In genomic region chr16:20674684-20675487, GRCh38 we compare ENCODE assay signal across 9 cellular contexts. TPM values are rescaled to one million over a fixed set of nuclear protein-coding genes. Genes with fewer than 3 reads are reported as not detected.
DNase-seq lines count a peak whose midpoint lies in the region; ATAC-seq and TF ChIP-seq lines count a peak whose summit lies in the region.
"Had no signal": no experiment of that assay in that cellular context is flagged by ENCODE, and none has a peak within 500 bp of the region (broad histone marks: within the 10 kb centered on the region; RNA-seq: fewer than 3 reads in every experiment).

No MANE protein-coding gene starts in this region.

- no peak for TF ChIP-seq EP300 in SK-N-SH (IDR thresholded peaks at IDR 0.05; ENCODE audit: borderline replicate concordance in 1 of 2, low read depth in 1 of 2, low read length in 1 of 2)

- no peak for TF ChIP-seq RAD21 in SK-N-SH (IDR thresholded peaks at IDR 0.05; ENCODE audit: low read length)

- no peak for TF ChIP-seq CTCF in GM12865 (IDR thresholded peaks at IDR 0.05; ENCODE audit: insufficient read depth, low read depth, low read length, missing control alignments)
- TF ChIP-seq CTCF in SK-N-SH (IDR thresholded peaks at IDR 0.05): no peak
- TF ChIP-seq CTCF in glutamatergic neuron (IDR thresholded peaks at IDR 0.05; ENCODE audit: partially characterized antibody, unreplicated experiment): no peak
- TF ChIP-seq CTCF in psoas muscle (IDR thresholded peaks at IDR 0.05): no peak
- no peak for TF ChIP-seq CTCF in brain microvascular endothelial cell (IDR thresholded peaks at IDR 0.05; ENCODE audit: low read depth, low read length, missing control alignments)

- peak; percentile 4 for DNase-seq in GM12865 (ENCODE audit: low read depth)
- DNase-seq in SK-N-SH: no peak
- DNase-seq in glutamatergic neuron: no peak
- no peak for DNase-seq in psoas muscle
- no peak for DNase-seq in NCI-H2171 treated with DMSO at 0.1 percent for 48 hours (lab: John Stamatoyannopoulos, UW)
- no peak for DNase-seq in brain microvascular endothelial cell
- no peak for DNase-seq in epidermal melanocyte (ENCODE audit: insufficient read length, low spot score)
- DNase-seq in stimulated activated CD4-positive, alpha-beta T cell treated with anti-CD3 and anti-CD28 coated beads, Interleukin-15, amount 100 ng/mL, for 24 hours: no peak

- peak overlapping the region; percentile 1 for H3K4me3 Mint-ChIP-seq in glutamatergic neuron (ENCODE audit: unreplicated experiment)

- no peaks in the 10 kb centered on the region for H3K79me2 ChIP-seq in SK-N-SH (ENCODE audit: insufficient read depth)

- H3K4me1 ChIP-seq in SK-N-SH (ENCODE audit: control insufficient read depth in 1 of 2, insufficient read depth in 2 of 2, low read depth in 1 of 2, low read length in 1 of 2): no peaks in the 10 kb centered on the region; a peak in 1 of 4 replicates
- no peaks in the 10 kb centered on the region for H3K4me1 ChIP-seq in psoas muscle

- peaks cover 7% of the 10 kb centered on the region for H3K4me1 Mint-ChIP-seq in glutamatergic neuron (ENCODE audit: low read depth, unreplicated experiment)

- no peak overlapping the region for H3K27ac ChIP-seq in SK-N-SH (ENCODE audit: low read depth in 2 of 2, low read length in 1 of 2)
- H3K27ac ChIP-seq in psoas muscle: no peak overlapping the region
- H3K27ac ChIP-seq in brain microvascular endothelial cell: no peak overlapping the region
- H3K27ac ChIP-seq: KMS-11 had no signal

- no peaks in the 10 kb centered on the region for H3K27me3 ChIP-seq in SK-N-SH (ENCODE audit: insufficient read depth)
- no peaks in the 10 kb centered on the region for H3K27me3 ChIP-seq in psoas muscle (ENCODE audit: insufficient read depth in 3 of 3, low read length in 2 of 3)
- H3K27me3 ChIP-seq in brain microvascular endothelial cell (replicated peaks): no peaks in the 10 kb centered on the region

- POLR2A ChIA-PET in SK-N-SH (lab: Yijun Ruan, JAX): no interaction called here

- in situ Hi-C loops in brain microvascular endothelial cell (cut with HindIII; ENCODE audit: low pct_ligation_motif_present, low sequenced_read_pairs): no loop called here

- no peaks in the 10 kb centered on the region for H3K9me3 Mint-ChIP-seq in glutamatergic neuron (ENCODE audit: unreplicated experiment)

- no peaks in the 10 kb centered on the region for H3K9me3 ChIP-seq in SK-N-SH
- H3K9me3 ChIP-seq in psoas muscle: no peaks in the 10 kb centered on the region

- ATAC-seq in psoas muscle: peak in 1 of 4 donors; percentile 13

- no peaks in the 10 kb centered on the region for H3K36me3 Mint-ChIP-seq in glutamatergic neuron (ENCODE audit: unreplicated experiment)

- H3K4me3 ChIP-seq in GM12865 (ENCODE audit: low read depth, low read length): peak overlapping the region; percentile 7; the same call in 1 of the 2 replicates
- H3K4me3 ChIP-seq in SK-N-SH (ENCODE audit: low read depth in 2 of 2, low read length in 1 of 2): no peak overlapping the region
- H3K4me3 ChIP-seq in psoas muscle: peak overlapping the region; percentile 49
- no peak overlapping the region for H3K4me3 ChIP-seq in brain microvascular endothelial cell (ENCODE audit: low read depth, low read length)

- intact Hi-C loops in psoas muscle (cut with DNase I): no loop called here

- H2AFZ ChIP-seq in SK-N-SH (ENCODE audit: low read depth): no peak overlapping the region

- no peaks in the 10 kb centered on the region for H3K27me3 Mint-ChIP-seq in glutamatergic neuron (ENCODE audit: unreplicated experiment)

- CTCF ChIA-PET in SK-N-SH (lab: Yijun Ruan, JAX): no interaction called here

- H3F3A ChIP-seq in SK-N-SH (replicated peaks; ENCODE audit: insufficient read depth): no peaks in the 10 kb centered on the region

- H3K9me2 ChIP-seq in SK-N-SH: no peaks in the 10 kb centered on the region

- no peak overlapping the region for H3K27ac Mint-ChIP-seq in glutamatergic neuron (ENCODE audit: unreplicated experiment)

- no peaks in the 10 kb centered on the region for H3K36me3 ChIP-seq in SK-N-SH (replicated peaks in 1 of 2; ENCODE audit: control insufficient read depth in 1 of 2, insufficient read depth in 2 of 2, low read length in 1 of 2)
- H3K36me3 ChIP-seq in psoas muscle (ENCODE audit: insufficient read depth in 1 of 2, low read depth in 1 of 2): no peaks in the 10 kb centered on the region
- no peaks in the 10 kb centered on the region for H3K36me3 ChIP-seq in brain microvascular endothelial cell (replicated peaks)

- H3K4me2 ChIP-seq in SK-N-SH: peak overlapping the region; percentile 19; the same call in 1 of the 2 replicates
- H3K4me2 ChIP-seq: KMS-11 had no signal

- H3K9ac ChIP-seq in SK-N-SH: no peak overlapping the region
- H3K9ac ChIP-seq: KMS-11 had no signal

- H4K20me1 ChIP-seq in SK-N-SH (ENCODE audit: insufficient read depth): no peaks in the 10 kb centered on the region

- WGBS in SK-N-SH (ENCODE audit: low lambda C conversion rate): 46% methylated on average over 17 of the region's 19 CpGs
- 48 to 50% (median 48%) methylated on average over 19 of the region's 19 CpGs for WGBS in psoas muscle, 3 donors

TF ChIP-seq in SK-N-SH, 30 proteins besides CTCF, POLR2A, EP300 and RAD21:
- TF ChIP-seq CHD2 (IDR thresholded peaks at IDR 0.05; ENCODE audit: low read length, partially characterized antibody): no peak
- no peak for TF ChIP-seq TAF1 (IDR thresholded peaks at IDR 0.05; ENCODE audit: borderline replicate concordance, low read depth, low read length)
- no peak for TF ChIP-seq RCOR1 (IDR thresholded peaks at IDR 0.05; ENCODE audit: low read length)
- no peak for TF ChIP-seq ELF1 (IDR thresholded peaks at IDR 0.05)
- no peak for TF ChIP-seq USF1 (IDR thresholded peaks at IDR 0.05; ENCODE audit: borderline replicate concordance, low read depth)
- TF ChIP-seq GABPA (IDR thresholded peaks at IDR 0.05; ENCODE audit: low read depth): no peak

RNA-seq across cellular contexts. Expression of gene ACSM1, which starts 22.6 kb away (rescaled TPM):
- polyA plus RNA-seq in SK-N-SH (2012; rRNA removed): not detected in 2 replicates
- not detected in 2 replicates for polyA plus RNA-seq in SK-N-SH (2012; cell fraction: cytosol; rRNA removed)
- polyA plus RNA-seq in SK-N-SH (2012; cell fraction: nucleus; rRNA removed): not detected in 2 replicates
- not detected for total RNA-seq in glutamatergic neuron (ENCODE audit: unreplicated experiment)
- under 1 TPM in 2 of 4 donors, not detected in 2; 0.15 to 0.48 TPM for total RNA-seq in psoas muscle
- polyA plus RNA-seq in psoas muscle: under 1 TPM in 1 of 3 donors, not detected in 2; 0.29 TPM

Comparison
In these comparisons a context has a peak if more than half of its experiments do, and no peak if none do; other contexts are left out.
1. H3K4me3 ChIP-seq: peak in GM12865 (single experiment) and psoas muscle (single experiment); none in SK-N-SH (0 of 2) and brain microvascular endothelial cell (single experiment).